Comparison of ENCODE assay signal across 10 cellular contexts in genomic region chr10:30747633-30748032, GRCh38.
DNase-seq lines count a peak whose midpoint lies in the region; ATAC-seq, FAIRE-seq and TF ChIP-seq lines count a peak whose summit lies in the region.
"Had no signal": no experiment of that assay in that cellular context is flagged by ENCODE, and none has a peak within 500 bp of the region (broad histone marks: within the 10 kb centered on the region; RNA-seq: fewer than 3 reads in every experiment).

No MANE protein-coding gene starts in this region.

- no peak for ATAC-seq in lower lobe of right lung

- no peak overlapping the region for H2BK20ac ChIP-seq in H9 (ENCODE audit: low read depth, low read length, poor library complexity, severe bottlenecking)

- H3K18ac ChIP-seq in H9 (ENCODE audit: insufficient read length, low read depth, low read length): no peak overlapping the region

- H3K56ac ChIP-seq in H9 (ENCODE audit: insufficient read length, low read depth, low read length): no peak overlapping the region

- H3F3A ChIP-seq in SK-N-SH (replicated peaks; ENCODE audit: insufficient read depth): no peaks in the 10 kb centered on the region

- H3T11ph ChIP-seq in H9 (ENCODE audit: low read length): no peak overlapping the region

- intact Hi-C loops in ascending aorta (cut with DNase I) (no loop called here), lower lobe of right lung (cut with DNase I) (no loop called here)

- no peak overlapping the region for H3K23ac ChIP-seq in H9 (ENCODE audit: insufficient read length, low read depth, low read length)

- TF ChIP-seq CTCF in SK-N-SH (IDR thresholded peaks at IDR 0.05) (no peak), bronchial epithelial cell (IDR thresholded peaks at IDR 0.05; ENCODE audit: insufficient read depth, low read length, severe bottlenecking) (no peak), ascending aorta (IDR thresholded peaks at IDR 0.05) (no peak), lower lobe of right lung (IDR thresholded peaks at IDR 0.05) (no peak), H9 (conservative IDR thresholded peaks at IDR 0.05) (no peak)

- H2BK12ac ChIP-seq in H9 (ENCODE audit: insufficient read length, low read depth, low read length): no peak overlapping the region

- DNase-seq in activated CD4-positive, alpha-beta T cell treated with anti-CD3 and anti-CD28 coated beads for 24 hours (ENCODE audit: low read depth in 2 of 2): peak; percentile 14 to 25
- no peak for DNase-seq in activated CD4-positive, alpha-beta T cell treated with anti-CD3 and anti-CD28 coated beads for 1 hour
- peak; percentile 40 for DNase-seq in SK-N-SH
- peak; percentile 22 for DNase-seq in bronchial epithelial cell (ENCODE audit: low read depth)
- DNase-seq in stimulated activated CD4-positive, alpha-beta T cell treated with anti-CD3 and anti-CD28 coated beads, Interleukin-2, amount 100 ng/mL, for 48 hours: peak; percentile 25 to 32
- DNase-seq in ascending aorta (ENCODE audit: low spot score in 2 of 2): no peak
- DNase-seq in lower lobe of right lung: no peak
- DNase-seq in H9: no peak
- DNase-seq: 8988T, kidney glomerular epithelial cell had no signal

- H3K14ac ChIP-seq in H9 (ENCODE audit: insufficient read depth, low read length): no peak overlapping the region

- H3K79me1 ChIP-seq in H9 (ENCODE audit: insufficient read depth, low read depth, low read length, poor library complexity, severe bottlenecking): no peaks in the 10 kb centered on the region

- H2BK5ac ChIP-seq in H9 (ENCODE audit: insufficient read length, low read length): no peak overlapping the region

- 29% methylated on average over 9 of the region's 9 CpGs for WGBS in SK-N-SH (ENCODE audit: low lambda C conversion rate)
- WGBS in H9 (ENCODE audit: extremely low coverage, insufficient read length, low lambda C conversion rate): no CpG with 5 or more reads among the region's 9 CpGs

- H4K20me1 ChIP-seq in SK-N-SH (ENCODE audit: insufficient read depth) (no peaks in the 10 kb centered on the region), H9 (ENCODE audit: control insufficient read depth, insufficient read depth, insufficient read length) (no peaks in the 10 kb centered on the region)

- H3K9ac ChIP-seq in SK-N-SH (no peak overlapping the region), H9 (ENCODE audit: extremely low read depth, insufficient read length, low read length) (no peak overlapping the region)

- no peak overlapping the region for H2AK5ac ChIP-seq in H9 (ENCODE audit: insufficient read length, low read length)

- H4K91ac ChIP-seq in H9 (ENCODE audit: insufficient read length, low read depth, low read length): no peak overlapping the region

- CTCF ChIA-PET in SK-N-SH (lab: Yijun Ruan, JAX): interaction anchor here (1.0 to 3.5 kb wide), 8 partner anchors 16 to 1061 kb away, joined by 3 to 21 read pairs (median 4); no protein-coding TSS in a partner anchor

- no peak overlapping the region for H2BK15ac ChIP-seq in H9 (ENCODE audit: low read depth, low read length)

- H3K4me2 ChIP-seq in SK-N-SH (no peak overlapping the region), H9 (ENCODE audit: insufficient read depth, insufficient read length, low read length) (no peak overlapping the region)

- FAIRE-seq in bronchial epithelial cell (lab: Jason Lieb, UNC): no peak

- TF ChIP-seq RAD21 in SK-N-SH (IDR thresholded peaks at IDR 0.05; ENCODE audit: low read length): no peak

- no peaks in the 10 kb centered on the region for H3K79me2 ChIP-seq in SK-N-SH (ENCODE audit: insufficient read depth)
- H3K79me2 ChIP-seq in H9 (ENCODE audit: insufficient read depth, low read length): no peaks in the 10 kb centered on the region

- TF ChIP-seq EP300 in SK-N-SH (IDR thresholded peaks at IDR 0.05; ENCODE audit: borderline replicate concordance in 1 of 2, low read depth in 1 of 2, low read length in 1 of 2): no peak

- peaks cover 0 to 2% of the 10 kb centered on the region in 2 experiments; a peak in 2 of 4 replicates for H3K4me1 Mint-ChIP-seq in H9

- no peaks in the 10 kb centered on the region for H3K23me2 ChIP-seq in H9 (ENCODE audit: insufficient read length, low read depth, low read length, poor library complexity, severe bottlenecking)

- H4K5ac ChIP-seq in H9 (ENCODE audit: insufficient read length, low read depth, low read length): no peak overlapping the region

- H4K8ac ChIP-seq in H9 (replicated peaks; ENCODE audit: insufficient read length, low read depth, low read length): no peak overlapping the region

- POLR2A ChIA-PET in SK-N-SH (lab: Yijun Ruan, JAX): no interaction called here

- no peak overlapping the region for H3K4ac ChIP-seq in H9 (ENCODE audit: low read depth, low read length)

- H2AFZ ChIP-seq in SK-N-SH (ENCODE audit: low read depth): no peak overlapping the region
- no peak overlapping the region for H2AFZ ChIP-seq in H9 (ENCODE audit: low read length)

- no peaks in the 10 kb centered on the region for H3K9me2 ChIP-seq in SK-N-SH

- H3K4me1 ChIP-seq in SK-N-SH (ENCODE audit: control insufficient read depth in 1 of 2, insufficient read depth in 2 of 2, low read depth in 1 of 2, low read length in 1 of 2): peaks cover 0 to 23% of the 10 kb centered on the region in 2 experiments; a peak in 1 of 4 replicates
- no peaks in the 10 kb centered on the region for H3K4me1 ChIP-seq in ascending aorta
- peaks cover 10% of the 10 kb centered on the region for H3K4me1 ChIP-seq in lower lobe of right lung
- no peaks in the 10 kb centered on the region for H3K4me1 ChIP-seq in H9 (ENCODE audit: insufficient read depth, low read length)

- H3K4me3 ChIP-seq in SK-N-SH (ENCODE audit: low read depth in 2 of 2, low read length in 1 of 2) (no peak overlapping the region), bronchial epithelial cell (ENCODE audit: low read depth, low read length) (no peak overlapping the region), ascending aorta (no peak overlapping the region), lower lobe of right lung (no peak overlapping the region)

- no peaks in the 10 kb centered on the region for H3K36me3 Mint-ChIP-seq in H9 (ENCODE audit: insufficient read depth in 1 of 3, low read depth in 3 of 3)

- H3K27ac ChIP-seq in SK-N-SH (ENCODE audit: low read depth in 2 of 2, low read length in 1 of 2): peak overlapping the region in 1 of 2 experiments; percentile 67; a peak in 1 of 4 replicates
- no peak overlapping the region for H3K27ac ChIP-seq in ascending aorta
- H3K27ac ChIP-seq in lower lobe of right lung: no peak overlapping the region
- H3K27ac ChIP-seq in H9 (ENCODE audit: insufficient read length, low read depth, low read length): no peak overlapping the region

- H3K9me3 ChIP-seq in SK-N-SH (no peaks in the 10 kb centered on the region), ascending aorta (no peaks in the 10 kb centered on the region), lower lobe of right lung (no peaks in the 10 kb centered on the region), H9 (ENCODE audit: control insufficient read depth, low read depth, low read length) (no peaks in the 10 kb centered on the region)

- no peaks in the 10 kb centered on the region for H3K9me3 Mint-ChIP-seq in H9

- H3K27me3 Mint-ChIP-seq in H9 (ENCODE audit: low read depth): peaks cover 4% of the 10 kb centered on the region

- H3K4me3 Mint-ChIP-seq in H9: no peak overlapping the region

- H2BK120ac ChIP-seq in H9 (ENCODE audit: low read depth, low read length, poor library complexity, severe bottlenecking): no peak overlapping the region

- no peaks in the 10 kb centered on the region for H3K36me3 ChIP-seq in SK-N-SH (replicated peaks in 1 of 2; ENCODE audit: control insufficient read depth in 1 of 2, insufficient read depth in 2 of 2, low read length in 1 of 2)
- no peaks in the 10 kb centered on the region for H3K36me3 ChIP-seq in bronchial epithelial cell (ENCODE audit: control insufficient read depth, insufficient read depth, low read length)
- no peaks in the 10 kb centered on the region for H3K36me3 ChIP-seq in ascending aorta
- H3K36me3 ChIP-seq in lower lobe of right lung: no peaks in the 10 kb centered on the region

- no peak overlapping the region for H3K27ac Mint-ChIP-seq in H9

- no peaks in the 10 kb centered on the region for H3K27me3 ChIP-seq in SK-N-SH (ENCODE audit: insufficient read depth)
- no peaks in the 10 kb centered on the region for H3K27me3 ChIP-seq in bronchial epithelial cell (ENCODE audit: control insufficient read depth, insufficient read depth, low read length)
- no peaks in the 10 kb centered on the region for H3K27me3 ChIP-seq in ascending aorta
- H3K27me3 ChIP-seq in lower lobe of right lung (ENCODE audit: low read depth): no peaks in the 10 kb centered on the region
- H3K27me3 ChIP-seq in H9 (ENCODE audit: insufficient read depth, low read length): no peaks in the 10 kb centered on the region

TF ChIP-seq in SK-N-SH, 30 proteins besides CTCF, POLR2A, EP300 and RAD21:
- TF ChIP-seq IRF3 (IDR thresholded peaks at IDR 0.05; ENCODE audit: low read depth, low read length): no peak
- peak; percentile 64; the same call in 1 of the 2 replicates for TF ChIP-seq FOSL2 (IDR thresholded peaks at IDR 0.05; ENCODE audit: borderline replicate concordance, low read depth)
- TF ChIP-seq SIN3A (IDR thresholded peaks at IDR 0.05; ENCODE audit: borderline replicate concordance, low read depth, low read length): no peak
- no peak for TF ChIP-seq RCOR1 (IDR thresholded peaks at IDR 0.05; ENCODE audit: low read length)
TF ChIP-seq in SK-N-SH: peak in this region for 1.

Comparison
In these comparisons a context has a peak if more than half of its experiments do, and no peak if none do; other contexts are left out.
1. DNase-seq: peak in activated CD4-positive, alpha-beta T cell treated with anti-CD3 and anti-CD28 coated beads for 24 hours (2 of 2), SK-N-SH (single experiment), bronchial epithelial cell (single experiment) and stimulated activated CD4-positive, alpha-beta T cell treated with anti-CD3 and anti-CD28 coated beads, Interleukin-2, amount 100 ng/mL, for 48 hours (2 of 2); none in activated CD4-positive, alpha-beta T cell treated with anti-CD3 and anti-CD28 coated beads for 1 hour (single experiment), ascending aorta (0 of 2), lower lobe of right lung (single experiment) and H9 (single experiment).